8 cellular contexts compared by ENCODE assay signal in the genomic region with DNA sequence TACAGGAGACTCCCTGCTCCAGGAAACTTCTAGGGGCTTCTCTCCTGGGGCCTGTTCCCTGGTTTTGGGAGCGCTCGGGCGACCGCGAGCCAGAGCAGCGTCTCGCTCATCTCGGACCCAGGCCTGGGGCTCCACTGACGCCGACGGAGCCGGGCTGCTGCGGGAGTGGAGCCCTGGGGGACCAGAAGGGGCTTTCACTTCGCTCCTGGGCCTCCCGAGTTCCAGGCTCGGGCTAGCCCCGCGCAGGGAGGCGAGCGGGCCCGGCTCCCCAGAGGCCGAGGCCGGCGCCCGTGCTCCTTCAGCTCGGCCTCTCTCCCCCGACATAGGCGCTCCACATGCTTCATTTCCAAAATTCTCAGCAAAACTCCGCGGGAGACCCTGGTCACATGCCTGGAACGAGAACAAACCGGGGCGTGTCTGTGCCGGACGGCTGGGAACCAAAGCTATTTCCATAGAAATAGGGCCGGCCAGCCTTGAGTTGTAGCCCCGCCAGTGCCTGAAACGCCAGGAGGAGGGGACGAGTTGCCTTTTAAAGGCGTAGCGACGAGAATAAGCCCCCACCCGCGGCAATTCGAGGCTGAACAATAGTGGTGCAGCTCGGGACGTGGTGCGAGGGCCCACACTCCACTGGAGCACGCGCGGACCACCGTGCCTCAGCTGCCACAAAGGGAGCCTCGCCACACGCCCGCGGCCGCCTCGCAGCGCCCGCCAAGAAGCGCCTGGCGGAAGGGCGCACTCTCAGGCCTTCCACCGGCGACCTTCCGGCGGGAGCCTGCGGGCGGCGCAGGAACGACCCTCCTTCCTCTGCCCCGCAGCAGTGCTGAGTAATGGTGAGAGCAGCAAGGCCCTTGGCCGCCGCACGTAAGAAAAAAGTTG. TPM values are rescaled to one million over a fixed set of nuclear protein-coding genes. Genes with fewer than 3 reads are reported as not detected.
DNase-seq lines count a peak whose midpoint lies in the region; ATAC-seq lines count a peak whose summit lies in the region.

No MANE protein-coding gene starts in this region.

- WGBS in mesendoderm (ENCODE audit: extremely low coverage, insufficient coverage, low lambda C conversion rate) = no CpG with 5 or more reads among the region's 75 CpGs

- H3K36me3 Mint-ChIP-seq in stimulated activated effector memory CD8-positive, alpha-beta T cell treated with anti-CD3 and anti-CD28 coated beads, Interleukin-12 subunit alpha, Interleukin-12 subunit beta, amount 100 ng/mL, for 72 hours = peaks cover 21% of the 10 kb centered on the region

- peaks cover 34% of the 10 kb centered on the region for H4K20me1 ChIP-seq in Karpas-422 (ENCODE audit: insufficient read depth, low read depth, low read length)

- H3K27ac Mint-ChIP-seq in stimulated activated effector memory CD8-positive, alpha-beta T cell treated with anti-CD3 and anti-CD28 coated beads, Interleukin-12 subunit alpha, Interleukin-12 subunit beta, amount 100 ng/mL, for 72 hours = no peak overlapping the region

- H3K36me3 ChIP-seq in Karpas-422 (ENCODE audit: insufficient read depth, low read length) (peaks cover 27% of the 10 kb centered on the region), endocrine pancreas (ENCODE audit: control insufficient read depth, insufficient read depth, low read length) (no peaks in the 10 kb centered on the region), mesendoderm (ENCODE audit: control insufficient read depth, insufficient read depth, low read length) (no peaks in the 10 kb centered on the region)

- H3K4me1 ChIP-seq in Karpas-422 (ENCODE audit: low read length) (peaks cover 40% of the 10 kb centered on the region), endocrine pancreas (ENCODE audit: control insufficient read depth, insufficient read depth, low read length) (peaks cover 9% of the 10 kb centered on the region), mesendoderm (ENCODE audit: control insufficient read depth, low read depth, low read length) (peaks cover 3% of the 10 kb centered on the region)

- H2AFZ ChIP-seq in Karpas-422 (ENCODE audit: low read length) = peak overlapping the region; percentile 76

- H3K9me3 ChIP-seq in Karpas-422 (ENCODE audit: low read length) (no peaks in the 10 kb centered on the region), endocrine pancreas (ENCODE audit: control insufficient read depth, low read length) (no peaks in the 10 kb centered on the region)

- H3K27me3 ChIP-seq in Karpas-422 (ENCODE audit: low read length) (no peaks in the 10 kb centered on the region), endocrine pancreas (ENCODE audit: control insufficient read depth, insufficient read depth, low read length) (no peaks in the 10 kb centered on the region), mesendoderm (ENCODE audit: insufficient read depth, low read length, poor library complexity) (no peaks in the 10 kb centered on the region)

- H3K79me2 ChIP-seq in Karpas-422 (ENCODE audit: low read length) (peaks cover 39% of the 10 kb centered on the region), mesendoderm (ENCODE audit: control insufficient read depth, insufficient read depth, low read length) (peaks cover 36% of the 10 kb centered on the region)

- H3K9ac ChIP-seq in Karpas-422 (ENCODE audit: low read length) (peak overlapping the region; percentile 82), endocrine pancreas (ENCODE audit: control insufficient read depth, insufficient read depth, low read length) (peak overlapping the region; percentile 97), mesendoderm (ENCODE audit: low read length) (peak overlapping the region; percentile 95)

- DNase-seq in SKM-1 treated with dmso at 0.1 percent for 144 hours (lab: John Stamatoyannopoulos, UW; ENCODE audit: unreplicated experiment) (peak; percentile 77), SKM-1 (lab: John Stamatoyannopoulos, UW; ENCODE audit: unreplicated experiment) (no peak), Karpas-422 (peak; percentile 84), SW480 (ENCODE audit: low spot score) (peak; percentile 50), mesendoderm (peak; percentile 94)
- peak in 1 of 2 donors; percentile 20 for DNase-seq in stimulated activated effector memory CD8-positive, alpha-beta T cell treated with anti-CD3 and anti-CD28 coated beads, Interleukin-12 subunit alpha, Interleukin-12 subunit beta, amount 100 ng/mL, for 72 hours (ENCODE audit: low spot score in 2 of 2)

- no peak overlapping the region for H2BK120ac ChIP-seq in mesendoderm (ENCODE audit: low read depth, low read length)

- H2BK5ac ChIP-seq in mesendoderm (ENCODE audit: low read length) = peak overlapping the region; percentile 92

- H3K4me3 Mint-ChIP-seq in stimulated activated effector memory CD8-positive, alpha-beta T cell treated with anti-CD3 and anti-CD28 coated beads, Interleukin-12 subunit alpha, Interleukin-12 subunit beta, amount 100 ng/mL, for 72 hours = no peak overlapping the region

- H2BK15ac ChIP-seq in mesendoderm (replicated peaks; ENCODE audit: low read depth) = no peak overlapping the region

- no peaks in the 10 kb centered on the region for H3K9me2 ChIP-seq in Karpas-422 (replicated peaks; ENCODE audit: insufficient read depth, low read length)

- H3K4me3 ChIP-seq in Karpas-422 (ENCODE audit: low read length) (peak overlapping the region; percentile 68), endocrine pancreas (ENCODE audit: control insufficient read depth, insufficient read depth, low read length) (no peak overlapping the region), mesendoderm (ENCODE audit: low read length) (peak overlapping the region; percentile 36)

- H3K9me3 Mint-ChIP-seq in stimulated activated effector memory CD8-positive, alpha-beta T cell treated with anti-CD3 and anti-CD28 coated beads, Interleukin-12 subunit alpha, Interleukin-12 subunit beta, amount 100 ng/mL, for 72 hours = no peaks in the 10 kb centered on the region

- no peaks in the 10 kb centered on the region for H3K79me1 ChIP-seq in mesendoderm (ENCODE audit: low read length)

- H3K23ac ChIP-seq in mesendoderm (ENCODE audit: low read length) = peak overlapping the region; percentile 99

- H3K4ac ChIP-seq in mesendoderm (ENCODE audit: low read depth, low read length) = peak overlapping the region; percentile 97

- peak overlapping the region; percentile 99 for H4K8ac ChIP-seq in mesendoderm (ENCODE audit: low read depth, low read length)

- no peak overlapping the region for H2AK5ac ChIP-seq in mesendoderm (ENCODE audit: low read length)

- peak; percentile 28 for ATAC-seq in GM21737 (IDR thresholded peaks at IDR 0.05; ENCODE audit: unreplicated experiment)
- ATAC-seq in stimulated activated effector memory CD8-positive, alpha-beta T cell treated with anti-CD3 and anti-CD28 coated beads, Interleukin-12 subunit alpha, Interleukin-12 subunit beta, amount 100 ng/mL, for 72 hours = peak; percentile 48

- peak overlapping the region; percentile 88 for H4K5ac ChIP-seq in mesendoderm (ENCODE audit: low read length)

- peak overlapping the region; percentile 86 for H3K4me2 ChIP-seq in Karpas-422 (ENCODE audit: low read depth, low read length, poor library complexity, severe bottlenecking)
- peak overlapping the region; percentile 73 for H3K4me2 ChIP-seq in mesendoderm (ENCODE audit: low read length)

- H3K27ac ChIP-seq in Karpas-422 (ENCODE audit: low read length) (peak overlapping the region; percentile 90), mesendoderm (ENCODE audit: low read depth, low read length) (peak overlapping the region; percentile 95)

- H3K56ac ChIP-seq in mesendoderm (ENCODE audit: low read length) = peak overlapping the region; percentile 99

- peaks cover 16% of the 10 kb centered on the region for H3K4me1 Mint-ChIP-seq in stimulated activated effector memory CD8-positive, alpha-beta T cell treated with anti-CD3 and anti-CD28 coated beads, Interleukin-12 subunit alpha, Interleukin-12 subunit beta, amount 100 ng/mL, for 72 hours

- H3K18ac ChIP-seq in mesendoderm (ENCODE audit: low read length) = peak overlapping the region; percentile 94

RNA-seq across cellular contexts. Expression of a gene that starts 1.1 kb away (rescaled TPM):
- 130 and 186 TPM in 2 replicates for total RNA-seq in Karpas-422 (2014; rRNA removed; shearing (Covaris generic); ENCODE audit: low replicate concordance)
- polyA plus RNA-seq in mesendoderm (2013, experiment 1 of 2) = 191 TPM
- 192 TPM for polyA plus RNA-seq in mesendoderm (2013, experiment 2 of 2)

RNA-seq across cellular contexts. Expression of a gene that starts 12.2 kb away (rescaled TPM):
- total RNA-seq in Karpas-422 (2014; rRNA removed; shearing (Covaris generic); ENCODE audit: low replicate concordance) = 104 and 114 TPM in 2 replicates
- polyA plus RNA-seq in mesendoderm (2013, experiment 1 of 2) = 143 TPM
- 143 TPM for polyA plus RNA-seq in mesendoderm (2013, experiment 2 of 2)
